ENCODE assay signal across 30 cellular contexts in the genomic region with DNA sequence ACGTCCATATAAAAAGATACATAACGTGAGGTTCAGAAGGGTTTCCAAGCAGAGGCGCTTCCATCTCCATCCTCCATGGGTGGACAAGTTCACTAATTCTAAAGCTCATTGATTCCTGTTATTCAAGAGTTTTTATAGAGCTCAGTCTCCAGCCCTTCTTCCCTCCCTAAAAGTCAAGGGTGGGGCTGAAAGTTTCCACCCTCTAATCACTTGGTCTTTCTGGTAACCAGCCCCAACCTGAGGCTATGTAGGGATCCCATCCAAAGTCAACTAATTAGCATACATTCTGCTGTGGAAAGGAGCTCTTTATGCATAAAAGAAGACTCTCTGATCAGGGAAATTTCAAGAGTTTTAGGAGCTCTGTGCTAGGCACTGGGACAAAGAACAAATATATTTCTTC. TPM values are rescaled to one million over a fixed set of nuclear protein-coding genes. Genes with fewer than 3 reads are reported as not detected.
DNase-seq lines count a peak whose midpoint lies in the region; ATAC-seq and TF ChIP-seq lines count a peak whose summit lies in the region.
"Had no signal": no experiment of that assay in that cellular context is flagged by ENCODE, and none has a peak within 500 bp of the region (broad histone marks: within the 10 kb centered on the region; RNA-seq: fewer than 3 reads in every experiment).

No MANE protein-coding gene starts in this region.

- H3K9me2 ChIP-seq in GM23338 (ENCODE audit: insufficient read depth) = no peaks in the 10 kb centered on the region

- H3K9me3 Mint-ChIP-seq in chondrocyte (ENCODE audit: low read depth) (peaks cover 3% of the 10 kb centered on the region), GM23338 (no peaks in the 10 kb centered on the region)
- H3K9me3 Mint-ChIP-seq: activated naive CD4-positive, alpha-beta T cell treated with anti-CD3 and anti-CD28 coated beads, Interleukin-2, amount 50 U/mL, for 72 hours; activated T-helper 2 cell treated with anti-CD3 and anti-CD28 coated beads, Interferon-gamma antibody, Interleukin-2, Interleukin-4, amounts not matched to agents 10 μg/mL and 5 μg/mL and 100 μg/mL, durations not matched to agents 14 hours and 24 hours and 36 hours; stimulated activated memory B cell treated with anti-CD40 and anti-IgM and Interleukin-4, amounts not matched to agents 10 μg/mL and 1 μg/mL and 100 μg/mL, for 72 hours had no signal

- no peak overlapping the region for H3K27ac ChIP-seq in IMR-90 (ENCODE audit: insufficient read depth, low read length)
- peak overlapping the region; percentile 72 for H3K27ac ChIP-seq in osteoblast (ENCODE audit: low read depth, low read length)
- no peak overlapping the region for H3K27ac ChIP-seq in GM23338 (ENCODE audit: low read depth)
- H3K27ac ChIP-seq: neutrophil, PC-9, prostate gland, sigmoid colon, transverse colon, WERI-Rb-1 had no signal

- ATAC-seq in IMR-90 (ENCODE audit: low read depth) (no peak), GM23338 (no peak)
- ATAC-seq: activated naive CD4-positive, alpha-beta T cell treated with anti-CD3 and anti-CD28 coated beads, Interleukin-2, amount 50 U/mL, for 72 hours; left ventricle myocardium superior; stimulated activated memory B cell treated with anti-CD40 and anti-IgM and Interleukin-4, amounts not matched to agents 10 μg/mL and 1 μg/mL and 100 μg/mL, for 72 hours had no signal

- peak overlapping the region; percentile 61; the same call in 1 of the 2 replicates for H3K23ac ChIP-seq in IMR-90 (ENCODE audit: low read depth, low read length)

- H3K36me3 ChIP-seq in IMR-90 (ENCODE audit: control insufficient read depth, insufficient read depth, low read length) = no peaks in the 10 kb centered on the region
- H3K36me3 ChIP-seq in osteoblast (ENCODE audit: insufficient read depth, low read length) = no peaks in the 10 kb centered on the region
- no peaks in the 10 kb centered on the region for H3K36me3 ChIP-seq in GM23338 (ENCODE audit: insufficient read depth)
- H3K36me3 ChIP-seq: neutrophil, prostate gland, sigmoid colon, transverse colon, WERI-Rb-1 had no signal

- no peaks in the 10 kb centered on the region for H3K9me1 ChIP-seq in IMR-90 (ENCODE audit: insufficient read depth, low read length)

- no peak overlapping the region for H3K56ac ChIP-seq in IMR-90 (ENCODE audit: extremely low read depth, insufficient read depth, low read length)

- H3K4ac ChIP-seq in IMR-90 (ENCODE audit: low read depth, low read length) = peak overlapping the region; percentile 85; the same call in 1 of the 2 replicates

- peak overlapping the region; percentile 61 for H3K27ac Mint-ChIP-seq in chondrocyte (ENCODE audit: unreplicated experiment)
- H3K27ac Mint-ChIP-seq in GM23338 = no peak overlapping the region
- H3K27ac Mint-ChIP-seq: activated T-helper 2 cell treated with anti-CD3 and anti-CD28 coated beads, Interferon-gamma antibody, Interleukin-2, Interleukin-4, amounts not matched to agents 10 μg/mL and 5 μg/mL and 100 μg/mL, durations not matched to agents 14 hours and 24 hours and 36 hours; stimulated activated memory B cell treated with anti-CD40 and anti-IgM and Interleukin-4, amounts not matched to agents 10 μg/mL and 1 μg/mL and 100 μg/mL, for 72 hours had no signal

- peak overlapping the region; percentile 15; the same call in 1 of the 2 replicates for H3K18ac ChIP-seq in IMR-90 (ENCODE audit: low read depth, low read length)

- TF ChIP-seq CTCF in IMR-90 (conservative IDR thresholded peaks at IDR 0.05; ENCODE audit: low read depth, low read length) (no peak), chondrocyte (IDR thresholded peaks at IDR 0.05) (no peak), osteoblast (IDR thresholded peaks at IDR 0.05; ENCODE audit: extremely low read depth, low read depth, low read length) (no peak), GM23338 (conservative IDR thresholded peaks at IDR 0.05; ENCODE audit: low read depth in 2 of 2) (no peak)

- intact Hi-C loops in IMR-90 (cut with micrococcal nuclease) = loop anchor here (5.0 kb wide), 1 partner anchor 43 kb away; no protein-coding TSS in a partner anchor

- H2BK120ac ChIP-seq in IMR-90 (ENCODE audit: low read depth, low read length) = peak overlapping the region; percentile 95

- H2BK15ac ChIP-seq in IMR-90 (ENCODE audit: low read depth, low read length) = peak overlapping the region; percentile 72

- BruUV-seq in IMR-90 (replicated peaks; lab: Mats Ljungman, UMichigan) = no TSS peak

- peaks cover 51% of the 10 kb centered on the region for H3K4me1 Mint-ChIP-seq in chondrocyte (ENCODE audit: low read depth)
- 0 out of 3 replicates have a peak, but pooled peaks cover 2% of the 10 kb centered on the region for H3K4me1 Mint-ChIP-seq in GM23338
- H3K4me1 Mint-ChIP-seq: stimulated activated memory B cell treated with anti-CD40 and anti-IgM and Interleukin-4, amounts not matched to agents 10 μg/mL and 1 μg/mL and 100 μg/mL, for 72 hours had no signal

- in situ Hi-C loops in Caki2 (cut with HindIII; ENCODE audit: low pct_unique_long_range_greater_than_20kb, low sequenced_read_pairs) (no loop called here), IMR-90 (cut with MboI; ENCODE audit: low sequenced_read_pairs) (no loop called here)

- peaks cover 1% of the 10 kb centered on the region for H3K36me3 Mint-ChIP-seq in chondrocyte (ENCODE audit: low read depth)
- H3K36me3 Mint-ChIP-seq in GM23338 (ENCODE audit: low read depth) = no peaks in the 10 kb centered on the region
- H3K36me3 Mint-ChIP-seq: activated naive CD4-positive, alpha-beta T cell treated with anti-CD3 and anti-CD28 coated beads, Interleukin-2, amount 50 U/mL, for 72 hours; stimulated activated memory B cell treated with anti-CD40 and anti-IgM and Interleukin-4, amounts not matched to agents 10 μg/mL and 1 μg/mL and 100 μg/mL, for 72 hours had no signal

- dilution Hi-C loops in IMR-90 (cut with HindIII; ENCODE audit: low sequenced_read_pairs, unreplicated experiment) = no loop called here

- H3K9ac ChIP-seq in IMR-90 (ENCODE audit: low read depth, low read length) = no peak overlapping the region

- CTCF ChIA-PET in IMR-90 (lab: Yijun Ruan, JAX) = interaction anchor here (0.6 to 2.0 kb wide), 5 partner anchors 19 to 209 kb away, joined by 3 to 6 read pairs (median 3); no protein-coding TSS in a partner anchor

- peaks cover 0 to 6% of the 10 kb centered on the region in 2 experiments; a peak in 2 of 4 replicates for H3K79me1 ChIP-seq in IMR-90 (ENCODE audit: low read depth in 1 of 2, low read length in 2 of 2)

- H4K20me1 ChIP-seq in IMR-90 (ENCODE audit: insufficient read depth, low read length) = no peaks in the 10 kb centered on the region
- H4K20me1 ChIP-seq in osteoblast (ENCODE audit: insufficient read depth, low read length) = no peaks in the 10 kb centered on the region
- H4K20me1 ChIP-seq in GM23338 (replicated peaks; ENCODE audit: insufficient read depth) = no peaks in the 10 kb centered on the region

- POLR2A ChIA-PET in IMR-90 (lab: Charles Lee; ENCODE audit: unreplicated experiment) = no interaction called here

- peak overlapping the region; percentile 82 for H2AK5ac ChIP-seq in IMR-90 (ENCODE audit: low read depth, low read length)

- H3K4me3 Mint-ChIP-seq in chondrocyte (ENCODE audit: unreplicated experiment) (no peak overlapping the region), GM23338 (no peak overlapping the region)
- H3K4me3 Mint-ChIP-seq: stimulated activated memory B cell treated with anti-CD40 and anti-IgM and Interleukin-4, amounts not matched to agents 10 μg/mL and 1 μg/mL and 100 μg/mL, for 72 hours had no signal

- no peaks in the 10 kb centered on the region for H3K27me3 Mint-ChIP-seq in chondrocyte (ENCODE audit: low read depth)
- no peaks in the 10 kb centered on the region for H3K27me3 Mint-ChIP-seq in GM23338 (ENCODE audit: insufficient read depth, low read depth, poor library complexity)
- H3K27me3 Mint-ChIP-seq: stimulated activated memory B cell treated with anti-CD40 and anti-IgM and Interleukin-4, amounts not matched to agents 10 μg/mL and 1 μg/mL and 100 μg/mL, for 72 hours had no signal

- peak overlapping the region; percentile 88 for H2BK5ac ChIP-seq in IMR-90 (ENCODE audit: low read depth, low read length, poor library complexity, severe bottlenecking)

- peaks cover 9% of the 10 kb centered on the region for H3K4me1 ChIP-seq in IMR-90 (ENCODE audit: control insufficient read depth, insufficient read depth, low read length)
- peaks cover 58% of the 10 kb centered on the region for H3K4me1 ChIP-seq in osteoblast (ENCODE audit: insufficient read depth, low read length)
- peaks cover 5% of the 10 kb centered on the region; the same call in 1 of the 2 replicates for H3K4me1 ChIP-seq in GM23338 (ENCODE audit: insufficient read depth)
- H3K4me1 ChIP-seq: prostate gland, sigmoid colon, transverse colon had no signal

- H3K27me3 ChIP-seq in IMR-90 (ENCODE audit: control insufficient read depth, insufficient read depth, low read length) (no peaks in the 10 kb centered on the region), osteoblast (ENCODE audit: insufficient read depth, low read length) (no peaks in the 10 kb centered on the region), GM23338 (ENCODE audit: insufficient read depth) (no peaks in the 10 kb centered on the region)
- H3K27me3 ChIP-seq: neutrophil, sigmoid colon, transverse colon had no signal

- H3K79me2 ChIP-seq in osteoblast (ENCODE audit: insufficient read depth, low read length) (peaks cover 3% of the 10 kb centered on the region), GM23338 (replicated peaks; ENCODE audit: insufficient read depth) (no peaks in the 10 kb centered on the region)

- H3K14ac ChIP-seq in IMR-90 (replicated peaks; ENCODE audit: low read depth, low read length) = peak overlapping the region; percentile 46

- H2AFZ ChIP-seq in IMR-90 (replicated peaks; ENCODE audit: low read length, poor library complexity) (no peak overlapping the region), osteoblast (ENCODE audit: low read length) (no peak overlapping the region), GM23338 (no peak overlapping the region)
- H2AFZ ChIP-seq: PC-9 had no signal

- WGBS in IMR-90 (ENCODE audit: extremely low coverage in 2 of 2, insufficient read length in 1 of 2), 2 experiments = no CpG with 5 or more reads among the region's 3 CpGs

- peak overlapping the region; percentile 9; the same call in 1 of the 2 replicates for H4K5ac ChIP-seq in IMR-90 (ENCODE audit: low read depth, low read length)

- TF ChIP-seq RAD21 in IMR-90 (IDR thresholded peaks at IDR 0.05; ENCODE audit: low read length) = no peak

- H3K9me3 ChIP-seq in IMR-90 (ENCODE audit: control insufficient read depth, insufficient read depth, low read length) = no peaks in the 10 kb centered on the region
- H3K9me3 ChIP-seq in osteoblast (ENCODE audit: low read depth, low read length) = no peaks in the 10 kb centered on the region
- H3K9me3 ChIP-seq: neutrophil, prostate gland, sigmoid colon, transverse colon had no signal

- peak overlapping the region; percentile 64 for H4K91ac ChIP-seq in IMR-90 (ENCODE audit: insufficient read depth, low read depth, low read length)

- H4K8ac ChIP-seq in IMR-90 (ENCODE audit: low read depth in 2 of 2, low read length in 2 of 2) = peak overlapping the region; percentile 26 to 73; a peak in 3 of 4 replicates

- peak overlapping the region; percentile 92 for H2BK20ac ChIP-seq in IMR-90 (ENCODE audit: low read depth, low read length)

- no peak overlapping the region for H3K4me3 ChIP-seq in IMR-90 (ENCODE audit: insufficient read depth, low read depth, low read length)
- H3K4me3 ChIP-seq in osteoblast (ENCODE audit: insufficient read depth, low read length) = no peak overlapping the region
- no peak overlapping the region for H3K4me3 ChIP-seq in GM23338
- H3K4me3 ChIP-seq: PC-9, prostate gland, sigmoid colon, transverse colon had no signal

- H3K4me2 ChIP-seq in IMR-90 (ENCODE audit: low read depth, low read length) = peak overlapping the region; percentile 34; the same call in 1 of the 2 replicates
- H3K4me2 ChIP-seq in osteoblast (ENCODE audit: insufficient read depth, low read length) = peak overlapping the region; percentile 47
- no peak overlapping the region for H3K4me2 ChIP-seq in GM23338
- H3K4me2 ChIP-seq: PC-9 had no signal

- H3F3A ChIP-seq in GM23338 (replicated peaks; ENCODE audit: low read depth) = no peaks in the 10 kb centered on the region

- DNase-seq in Caki2 (ENCODE audit: low read depth) = peak; percentile 56
- DNase-seq in IMR-90 = no peak
- DNase-seq in chondrocyte (ENCODE audit: low spot score) = no peak
- peak; percentile 43 for DNase-seq in osteoblast (ENCODE audit: insufficient read length, low spot score, missing footprints)
- DNase-seq in Kasumi-1 (lab: John Stamatoyannopoulos, UW) = no peak
- DNase-seq in NCI-H2107 treated with DMSO at 0.1 percent for 48 hours (lab: John Stamatoyannopoulos, UW; ENCODE audit: unreplicated experiment) = no peak
- no peak for DNase-seq in GM23338 (ENCODE audit: low spot score)
- DNase-seq: activated CD4-positive, alpha-beta T cell treated with anti-CD3 and anti-CD28 coated beads for 4 hours; activated T-cell treated with anti-CD3 and anti-CD28 coated beads for 4 hours; Calu3; DMS79; effector CD4-positive, alpha-beta T cell; GOT3; head of caudate nucleus; left ventricle myocardium superior; NCI-H1436; NCI-H345; NCI-H69; PC-9; SIG-M5; sigmoid colon; stimulated activated CD4-positive, alpha-beta T cell treated with anti-CD3 and anti-CD28 coated beads, Interleukin-15, amount 100 ng/mL, for 24 hours; T1000; transverse colon had no signal

- TF ChIP-seq POLR2A in IMR-90 (IDR thresholded peaks at IDR 0.05; ENCODE audit: low read depth, low read length) = no peak

- no peak overlapping the region for H2AK9ac ChIP-seq in IMR-90 (replicated peaks; ENCODE audit: low read depth, low read length, poor library complexity)

RNA-seq across cellular contexts. Expression of a gene that starts 46.9 kb away (rescaled TPM):
- 14.4 and 16.0 TPM in 2 replicates for total RNA-seq in Caki2 (2014; rRNA removed; shearing (Covaris generic); ENCODE audit: low replicate concordance)
- total RNA-seq in IMR-90 (2012; rRNA removed) = 22.9 and 26.9 TPM in 2 replicates
- 43.7 and 49.7 TPM in 2 replicates for polyA plus RNA-seq in IMR-90 (2012; rRNA removed)
- 22.0 and 30.2 TPM in 2 replicates for polyA plus RNA-seq in IMR-90 (2012; cell fraction: cytosol; rRNA removed)
- 15.5 and 65.2 TPM in 2 replicates for polyA plus RNA-seq in IMR-90 (2012; cell fraction: nucleus; rRNA removed; ENCODE audit: low replicate concordance)
- total RNA-seq in chondrocyte = 11.1 to 25.2 TPM (median 13.5 TPM) in 3 replicates
- total RNA-seq in osteoblast = 55.4 and 56.9 TPM in 2 replicates
- 1.0 and 1.1 TPM in 2 replicates for total RNA-seq in GM23338 (2014; rRNA removed; shearing (Covaris generic))
- 0.71 and 0.87 TPM in 2 replicates for polyA plus RNA-seq in GM23338 (2016; fragmentation: Nextera tagmentation; extraction: Ambion mirVana)
- total RNA-seq: activated naive CD4-positive, alpha-beta T cell treated with anti-CD3 and anti-CD28 coated beads, Interleukin-2, amount 50 U/mL, for 72 hours had no signal

Comparison
In these comparisons a context has a peak if more than half of its experiments do, and no peak if none do; other contexts are left out.
1. DNase-seq: peak in Caki2 (single experiment) and osteoblast (single experiment); none in IMR-90 (single experiment), chondrocyte (single experiment), Kasumi-1 (0 of 2), NCI-H2107 treated with DMSO at 0.1 percent for 48 hours (single experiment) and GM23338 (single experiment).